Comparison of ENCODE assay signal across 9 cellular contexts in genomic region chr2:120230515-120231471, GRCh38. TPM values are rescaled to one million over a fixed set of nuclear protein-coding genes. Genes with fewer than 3 reads are reported as not detected.
A peak's percentile ranks its signal among the peaks of the same experiment; 100 is the strongest.
DNase-seq lines count a peak whose midpoint lies in the region; ATAC-seq lines count a peak whose summit lies in the region.
"Had no signal": no experiment of that assay in that cellular context is flagged by ENCODE, and none has a peak within 500 bp of the region (broad histone marks: within the 10 kb centered on the region; RNA-seq: fewer than 3 reads in every experiment).

No MANE protein-coding gene starts in this region.

- POLR2A ChIA-PET in activated CD4-positive, alpha-beta T cell treated with anti-CD3 and anti-CD28 coated beads for 36 hours (lab: Charles Lee) = interaction anchor here (0.7 to 2.0 kb wide), 2 partner anchors 8 to 22 kb away, joined by 3 to 14 read pairs; partner anchors contain the start of gene TMEM185B

- peak overlapping the region; percentile 80 for H3K4me3 Mint-ChIP-seq in activated CD4-positive, alpha-beta T cell treated with anti-CD3 and anti-CD28 coated beads for 36 hours

- H3K27ac ChIP-seq in KOPT-K1 (ENCODE audit: low read depth, low read length, poor library complexity, severe bottlenecking) (peak overlapping the region; percentile 90), duodenal mucosa (ENCODE audit: low read depth, low read length) (no peak overlapping the region), skin epidermis (peak overlapping the region in 10 of 21 experiments; percentile 7 to 96 (median 86))

- H3K27ac Mint-ChIP-seq in activated CD4-positive, alpha-beta T cell treated with anti-CD3 and anti-CD28 coated beads for 36 hours = peak overlapping the region; percentile 95

- H3K9me3 Mint-ChIP-seq in activated CD4-positive, alpha-beta T cell treated with anti-CD3 and anti-CD28 coated beads for 36 hours (ENCODE audit: low read depth) = no peaks in the 10 kb centered on the region

- H3K4me1 ChIP-seq in duodenal mucosa (ENCODE audit: control insufficient read depth in 1 of 2, insufficient read depth in 2 of 2, low read length in 2 of 2) = peaks cover 29 to 30% of the 10 kb centered on the region in 2 donors

- H3K9me3 ChIP-seq in KOPT-K1 (ENCODE audit: insufficient read depth, low read length, poor library complexity, severe bottlenecking) = no peaks in the 10 kb centered on the region
- no peaks in the 10 kb centered on the region for H3K9me3 ChIP-seq in duodenal mucosa (ENCODE audit: control insufficient read depth in 1 of 2, low read length in 2 of 2)

- ATAC-seq in activated CD4-positive, alpha-beta T cell treated with anti-CD3 and anti-CD28 coated beads for 36 hours = no peak

- peaks cover 59% of the 10 kb centered on the region for H3K4me1 Mint-ChIP-seq in activated CD4-positive, alpha-beta T cell treated with anti-CD3 and anti-CD28 coated beads for 36 hours

- H3K36me3 ChIP-seq in KOPT-K1 (ENCODE audit: insufficient read depth, low read length) = no peaks in the 10 kb centered on the region
- H3K36me3 ChIP-seq in duodenal mucosa (ENCODE audit: control insufficient read depth in 1 of 2, insufficient read depth in 2 of 2, low read length in 2 of 2) = no peaks in the 10 kb centered on the region

- peak overlapping the region; percentile 77 to 80 for H3K4me3 ChIP-seq in duodenal mucosa (ENCODE audit: low read depth in 1 of 2, low read length in 2 of 2)
- peak overlapping the region in 4 of 7 experiments; percentile 38 to 48 (median 42) for H3K4me3 ChIP-seq in skin epidermis

- H3K27me3 ChIP-seq in duodenal mucosa (ENCODE audit: control insufficient read depth in 1 of 2, insufficient read depth in 2 of 2, low read length in 2 of 2) = no peaks in the 10 kb centered on the region

- peaks cover 8% of the 10 kb centered on the region for H3K36me3 Mint-ChIP-seq in activated CD4-positive, alpha-beta T cell treated with anti-CD3 and anti-CD28 coated beads for 36 hours (ENCODE audit: low read depth)

- H3K9ac ChIP-seq in duodenal mucosa (ENCODE audit: low read depth in 1 of 2, low read length in 2 of 2) = peak overlapping the region; percentile 39 to 91

- intact Hi-C loops in activated CD4-positive, alpha-beta T cell treated with anti-CD3 and anti-CD28 coated beads for 36 hours (cut with DNase I, micrococcal nuclease) = loop anchor here (5.0 kb wide), 4 partner anchors 37 to 528 kb away; partner anchors contain the start of gene PTPN4 (in 1 of the 2)

- DNase-seq in activated CD4-positive, alpha-beta T cell treated with anti-CD3 and anti-CD28 coated beads for 36 hours = no peak
- no peak for DNase-seq in activated CD4-positive, alpha-beta T cell treated with anti-CD3 and anti-CD28 coated beads, Interleukin-2, amount 50 U/mL, for 1 hour
- DNase-seq in iPS-NIHi11 (ENCODE audit: low spot score) (no peak), COLO829 (ENCODE audit: low spot score) (no peak), NCI-H1105 treated with DMSO at 0.1 percent for 48 hours (lab: John Stamatoyannopoulos, UW) (no peak)
- DNase-seq: midbrain had no signal

- CTCF ChIA-PET in activated CD4-positive, alpha-beta T cell treated with anti-CD3 and anti-CD28 coated beads for 36 hours (lab: Charles Lee) = interaction anchor here (1.3 kb wide), 1 partner anchor 82 kb away, joined by 4 read pairs; no protein-coding TSS in a partner anchor

- no peaks in the 10 kb centered on the region for H3K27me3 Mint-ChIP-seq in activated CD4-positive, alpha-beta T cell treated with anti-CD3 and anti-CD28 coated beads for 36 hours

RNA-seq across cellular contexts. Expression of gene TMEM185B, which starts 7.6 kb away (rescaled TPM):
- 10 to 100 TPM; 15.9 to 17.3 TPM for total RNA-seq in activated CD4-positive, alpha-beta T cell treated with anti-CD3 and anti-CD28 coated beads for 36 hours

RNA-seq across cellular contexts. Expression of gene RALB, which starts 21.9 kb away (rescaled TPM):
- total RNA-seq in activated CD4-positive, alpha-beta T cell treated with anti-CD3 and anti-CD28 coated beads for 36 hours = 10 to 100 TPM; 34.0 to 34.3 TPM
